ENCODE assay signal across 12 cellular contexts in genomic region chr3:139299261-139300132, GRCh38. TPM values are rescaled to one million over a fixed set of nuclear protein-coding genes. Genes with fewer than 3 reads are reported as not detected.
DNase-seq lines count a peak whose midpoint lies in the region; ATAC-seq and TF ChIP-seq lines count a peak whose summit lies in the region.
"Had no signal": no experiment of that assay in that cellular context is flagged by ENCODE, and none has a peak within 500 bp of the region (broad histone marks: within the 10 kb centered on the region; RNA-seq: fewer than 3 reads in every experiment).

No MANE protein-coding gene starts in this region.

- no peaks in the 10 kb centered on the region for H3K27me3 ChIP-seq in AG04450 (ENCODE audit: control insufficient read depth, insufficient read depth, low read length)
- no peaks in the 10 kb centered on the region for H3K27me3 ChIP-seq in WERI-Rb-1 (ENCODE audit: insufficient read depth, low read depth, severe bottlenecking)

- no peak for ATAC-seq in GM19035 (IDR thresholded peaks at IDR 0.05; ENCODE audit: unreplicated experiment)
- ATAC-seq in HG03139 (IDR thresholded peaks at IDR 0.05; ENCODE audit: unreplicated experiment) = no peak
- no peak for ATAC-seq in HG03571 (IDR thresholded peaks at IDR 0.05; ENCODE audit: unreplicated experiment)
- ATAC-seq: GM12878, T-cell had no signal

- POLR2A ChIA-PET in AG04450 (lab: Yijun Ruan, JAX) = no interaction called here

- H3K36me3 ChIP-seq in WERI-Rb-1 = no peaks in the 10 kb centered on the region

- H3K27ac ChIP-seq in AG04450 (ENCODE audit: low read depth, low read length) (peak overlapping the region; percentile 66), WERI-Rb-1 (peak overlapping the region; percentile 44)
- H3K27ac ChIP-seq: C4-2B had no signal

- peak; percentile 32 for DNase-seq in AG04450 (ENCODE audit: low read depth, low spot score)
- peak; percentile 75 for DNase-seq in HT-29 (ENCODE audit: low spot score)
- DNase-seq in WERI-Rb-1 = peak; percentile 75
- DNase-seq in iPS DF 19.7 (ENCODE audit: low read depth, low spot score) = peak; percentile 7
- no peak for DNase-seq in DMS153 treated with DMSO at 0.1 percent for 48 hours (lab: John Stamatoyannopoulos, UW; ENCODE audit: unreplicated experiment)
- DNase-seq: KBM-7, T-cell had no signal

- H3K9me3 ChIP-seq in AG04450 (ENCODE audit: control insufficient read depth, insufficient read depth, low read length) (no peaks in the 10 kb centered on the region; the same call in 1 of the 2 replicates), WERI-Rb-1 (ENCODE audit: severe bottlenecking) (no peaks in the 10 kb centered on the region)

- H3K4me3 ChIP-seq in AG04450 (ENCODE audit: low read depth, low read length) = no peak overlapping the region
- no peak overlapping the region for H3K4me3 ChIP-seq in WERI-Rb-1 (ENCODE audit: low read depth, low read length)
- H3K4me3 ChIP-seq: GM12878 had no signal

- TF ChIP-seq CTCF in AG04450 (IDR thresholded peaks at IDR 0.05; ENCODE audit: low read depth, low read length) (no peak), WERI-Rb-1 (IDR thresholded peaks at IDR 0.05; ENCODE audit: low read depth, low read length) (no peak)

- CTCF ChIA-PET in AG04450 (lab: Charles Lee) = interaction anchor here (1.5 kb wide), 1 partner anchor 10 kb away, joined by 4 read pairs; no protein-coding TSS in a partner anchor

RNA-seq across cellular contexts. Expression of gene MRPS22, which starts 44.3 kb away (rescaled TPM):
- polyA plus RNA-seq in AG04450 (2011; rRNA removed) = 50.1 and 68.4 TPM in 2 replicates
- 22.1 and 37.3 TPM in 2 replicates for polyA minus RNA-seq in AG04450 (2011; rRNA and poly(A)+ RNA removed)
- total RNA-seq in HT-29 (2014; rRNA removed; shearing (Covaris generic)) = 46.0 and 54.4 TPM in 2 replicates
